ENCODE assay signal across 18 cellular contexts in genomic region chr11:116527180-116527991, GRCh38.
DNase-seq lines count a peak whose midpoint lies in the region; TF ChIP-seq lines count a peak whose summit lies in the region.
"Had no signal": no experiment of that assay in that cellular context is flagged by ENCODE, and none has a peak within 500 bp of the region (broad histone marks: within the 10 kb centered on the region; RNA-seq: fewer than 3 reads in every experiment).

No MANE protein-coding gene starts in this region.

- H3K27ac ChIP-seq in coronary artery (no peak overlapping the region), endodermal cell (ENCODE audit: low read depth, low read length) (no peak overlapping the region), neuronal stem cell (replicated peaks; ENCODE audit: low read length) (no peak overlapping the region), sigmoid colon (no peak overlapping the region)
- H3K27ac ChIP-seq: C4-2B, GM23248 had no signal

- DNase-seq in coronary artery (ENCODE audit: low spot score) (peak; percentile 54), endodermal cell (peak; percentile 44), neuronal stem cell (ENCODE audit: low spot score) (no peak), sigmoid colon (peak; percentile 58), NCI-H2029 treated with DMSO at 0.1 percent for 48 hours (lab: John Stamatoyannopoulos, UW) (no peak), NCI-H1105 treated with DMSO at 0.1 percent for 48 hours (lab: John Stamatoyannopoulos, UW) (no peak), GOT3 (lab: John Stamatoyannopoulos, UW) (no peak), medulla oblongata (ENCODE audit: extremely low spot score) (no peak)
- DNase-seq: CD4-positive, CD25-positive, alpha-beta regulatory T cell; CD8-positive, alpha-beta T cell; DMS153; EL; GDM1; GM23248; H9 had no signal

- peak overlapping the region; percentile 49 for H3K14ac ChIP-seq in neuronal stem cell (ENCODE audit: low read length)

- H2BK5ac ChIP-seq in neuronal stem cell (ENCODE audit: low read length), result no peak overlapping the region

- H3K4me2 ChIP-seq in neuronal stem cell (ENCODE audit: insufficient read depth, low read length, poor library complexity, severe bottlenecking), result no peak overlapping the region

- H3K27me3 Mint-ChIP-seq in endodermal cell (ENCODE audit: insufficient read depth), result peaks cover 12% of the 10 kb centered on the region

- no peaks in the 10 kb centered on the region for H3K27me3 ChIP-seq in endodermal cell (ENCODE audit: control insufficient read depth, insufficient read depth, low read length, poor library complexity, severe bottlenecking)
- H3K27me3 ChIP-seq in neuronal stem cell (ENCODE audit: control insufficient read depth in 3 of 3, insufficient read depth in 3 of 3, low read depth in 1 of 3, low read length in 3 of 3), result no peaks in the 10 kb centered on the region
- peaks cover 0 to 10% (median 0%) of the 10 kb centered on the region in 3 donors for H3K27me3 ChIP-seq in sigmoid colon

- H3K36me3 Mint-ChIP-seq in endodermal cell (ENCODE audit: low read depth), result peaks cover 4% of the 10 kb centered on the region
- H3K36me3 Mint-ChIP-seq: CD4-positive, CD25-positive, alpha-beta regulatory T cell; CD8-positive, alpha-beta T cell had no signal

- no peak for TF ChIP-seq CTCF in coronary artery (IDR thresholded peaks at IDR 0.05)
- no peak for TF ChIP-seq CTCF in endodermal cell (conservative IDR thresholded peaks at IDR 0.05)
- TF ChIP-seq CTCF in sigmoid colon (IDR thresholded peaks at IDR 0.05), result no peak

- no peaks in the 10 kb centered on the region for H3K9me3 ChIP-seq in endodermal cell (ENCODE audit: control insufficient read depth, low read length)
- H3K9me3 ChIP-seq in neuronal stem cell (replicated peaks in 1 of 2; ENCODE audit: control insufficient read depth in 2 of 2, insufficient read depth in 1 of 2, low read depth in 1 of 2, low read length in 2 of 2), result no peaks in the 10 kb centered on the region
- peaks cover 0 to 6% (median 0%) of the 10 kb centered on the region in 4 donors for H3K9me3 ChIP-seq in sigmoid colon

- H3K79me1 ChIP-seq in neuronal stem cell (ENCODE audit: low read depth, low read length), result no peaks in the 10 kb centered on the region

- H3K4me3 ChIP-seq in coronary artery, result no peak overlapping the region
- H3K4me3 ChIP-seq in endodermal cell (ENCODE audit: low read length), result no peak overlapping the region
- H3K4me3 ChIP-seq in neuronal stem cell (ENCODE audit: low read length in 2 of 2), result no peak overlapping the region
- no peak overlapping the region for H3K4me3 ChIP-seq in sigmoid colon
- H3K4me3 ChIP-seq: GM12878, GM23248 had no signal

- intact Hi-C loops in sigmoid colon (cut with DNase I), result no loop called here

- H3K9ac ChIP-seq in endodermal cell (ENCODE audit: extremely low read depth, low read length, poor library complexity, severe bottlenecking), result no peak overlapping the region
- peak overlapping the region; percentile 17 for H3K9ac ChIP-seq in neuronal stem cell (ENCODE audit: low read depth, low read length, poor library complexity)
- H3K9ac ChIP-seq: GM23248 had no signal

- peak overlapping the region; percentile 77 for H3K23ac ChIP-seq in neuronal stem cell (ENCODE audit: low read depth, low read length, poor library complexity)

- TF ChIP-seq EP300 in sigmoid colon (IDR thresholded peaks at IDR 0.05), result no peak

- H2BK120ac ChIP-seq in neuronal stem cell (ENCODE audit: low read depth, low read length), result no peak overlapping the region

- H3K4me1 Mint-ChIP-seq in endodermal cell, result no peaks in the 10 kb centered on the region
- H3K4me1 Mint-ChIP-seq: CD4-positive, CD25-positive, alpha-beta regulatory T cell had no signal

- H3K36me3 ChIP-seq in endodermal cell (ENCODE audit: control insufficient read depth, insufficient read depth, low read length), result no peaks in the 10 kb centered on the region
- H3K36me3 ChIP-seq in neuronal stem cell (replicated peaks in 1 of 2; ENCODE audit: control insufficient read depth in 2 of 2, insufficient read depth in 2 of 2, low read length in 2 of 2), result no peaks in the 10 kb centered on the region
- H3K36me3 ChIP-seq in sigmoid colon, result no peaks in the 10 kb centered on the region

- H3K4me3 Mint-ChIP-seq in endodermal cell, result no peak overlapping the region
- H3K4me3 Mint-ChIP-seq: CD4-positive, CD25-positive, alpha-beta regulatory T cell; CD8-positive, alpha-beta T cell; H9 had no signal

- H2BK15ac ChIP-seq in neuronal stem cell (ENCODE audit: low read length), result peak overlapping the region; percentile 86

- H3K4ac ChIP-seq in neuronal stem cell (ENCODE audit: low read length), result peak overlapping the region; percentile 14

- H2AK5ac ChIP-seq in neuronal stem cell (ENCODE audit: low read depth, low read length), result peak overlapping the region; percentile 74

- H2AFZ ChIP-seq in neuronal stem cell (ENCODE audit: low read length), result no peak overlapping the region
- H2AFZ ChIP-seq: GM23248 had no signal

- H3K4me1 ChIP-seq in endodermal cell (ENCODE audit: control insufficient read depth, insufficient read depth, low read length) (no peaks in the 10 kb centered on the region), neuronal stem cell (ENCODE audit: control insufficient read depth in 2 of 2, insufficient read depth in 1 of 2, low read depth in 1 of 2, low read length in 2 of 2) (no peaks in the 10 kb centered on the region), sigmoid colon (no peaks in the 10 kb centered on the region)
- H3K4me1 ChIP-seq: Caco-2 had no signal

- H4K8ac ChIP-seq in neuronal stem cell (ENCODE audit: low read depth, low read length), result peak overlapping the region; percentile 9

- no peak overlapping the region for H4K91ac ChIP-seq in neuronal stem cell (ENCODE audit: low read depth, low read length, poor library complexity)

- TF ChIP-seq POLR2A in sigmoid colon (IDR thresholded peaks at IDR 0.05), result no peak

- H2BK12ac ChIP-seq in neuronal stem cell (ENCODE audit: low read length), result peak overlapping the region; percentile 50

- H3K27ac Mint-ChIP-seq in endodermal cell, result no peak overlapping the region
- H3K27ac Mint-ChIP-seq: CD4-positive, CD25-positive, alpha-beta regulatory T cell; CD8-positive, alpha-beta T cell; H9 had no signal

- H3K9me3 Mint-ChIP-seq in endodermal cell, result peaks cover 9% of the 10 kb centered on the region

- peak overlapping the region; percentile 67 for H3K18ac ChIP-seq in neuronal stem cell (ENCODE audit: low read length)

- 92 to 93% methylated on average over 6 to 10 of the region's 10 CpGs for WGBS in endodermal cell (ENCODE audit: insufficient coverage in 1 of 2, insufficient read length in 1 of 2), 2 experiments
- WGBS in neuronal stem cell (ENCODE audit: extremely low coverage in 2 of 2, insufficient read length in 2 of 2, insufficient replicate concordance in 1 of 2), 2 donors, result no CpG with 5 or more reads among the region's 10 CpGs
- WGBS in sigmoid colon, 2 donors, result 69 to 89% methylated on average over 10 of the region's 10 CpGs

Comparison
In these comparisons a context has a peak if more than half of its experiments do, and no peak if none do; other contexts are left out.
1. DNase-seq: peak in coronary artery (single experiment), endodermal cell (single experiment) and sigmoid colon (single experiment); none in neuronal stem cell (single experiment), NCI-H2029 treated with DMSO at 0.1 percent for 48 hours (single experiment), NCI-H1105 treated with DMSO at 0.1 percent for 48 hours (single experiment), GOT3 (single experiment) and medulla oblongata (single experiment).